ENCODE assay signal across 12 cellular contexts in the genomic region with DNA sequence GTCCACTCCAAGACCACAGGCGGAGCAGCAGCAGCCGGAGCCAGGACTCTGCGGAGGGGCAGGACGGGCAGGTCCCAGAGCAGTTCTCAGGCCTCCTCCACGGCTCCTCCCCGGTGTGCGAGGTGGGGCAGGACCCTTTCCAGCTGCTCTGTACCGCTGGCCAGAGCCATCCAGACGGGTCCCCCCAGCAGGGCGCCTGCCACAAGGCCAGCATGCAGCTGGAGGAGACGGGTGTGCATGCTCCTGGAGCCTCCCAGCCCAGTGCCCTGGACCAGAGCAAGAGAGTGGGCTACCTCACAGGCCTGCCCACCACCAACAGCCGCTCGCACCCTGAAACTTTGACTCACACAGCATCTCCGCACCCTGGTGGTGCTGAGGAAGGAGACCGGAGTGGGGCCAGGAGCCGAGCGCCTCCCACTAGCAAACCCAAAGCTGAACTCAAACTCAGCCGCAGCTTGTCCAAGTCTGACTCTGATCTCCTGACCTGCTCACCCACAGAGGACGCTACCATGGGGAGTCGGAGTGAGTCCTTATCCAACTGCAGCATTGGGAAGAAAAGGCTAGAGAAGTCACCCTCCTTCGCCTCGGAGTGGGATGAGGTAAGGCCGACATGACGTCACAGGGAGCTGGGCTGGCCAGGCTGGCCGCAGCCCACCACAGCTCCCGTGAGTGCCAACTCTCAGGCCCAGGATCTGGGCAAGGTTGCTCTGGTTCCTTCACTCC.
A peak's percentile ranks its signal among the peaks of the same experiment; 100 is the strongest.
DNase-seq lines count a peak whose midpoint lies in the region; ATAC-seq and TF ChIP-seq lines count a peak whose summit lies in the region.
"Had no signal": no experiment of that assay in that cellular context is flagged by ENCODE, and none has a peak within 500 bp of the region (broad histone marks: within the 10 kb centered on the region; RNA-seq: fewer than 3 reads in every experiment).

No MANE protein-coding gene starts in this region.

- H3K9ac ChIP-seq in NT2/D1 (ENCODE audit: insufficient read length, low read depth), result peak overlapping the region; percentile 21
- H3K9ac ChIP-seq in mucosa of rectum (ENCODE audit: low read depth in 1 of 2, low read length in 2 of 2), result peak overlapping the region; percentile 52 to 71
- peak overlapping the region; percentile 57 to 75 (median 68) for H3K9ac ChIP-seq in subcutaneous abdominal adipose tissue (ENCODE audit: low read length in 5 of 5)

- H3K4me1 ChIP-seq in NT2/D1 (ENCODE audit: insufficient read depth, insufficient read length) (peaks cover 4% of the 10 kb centered on the region), esophagus squamous epithelium (peaks cover 6 to 52% (median 17%) of the 10 kb centered on the region in 3 donors), mucosa of rectum (ENCODE audit: control insufficient read depth in 2 of 2, insufficient read depth in 2 of 2, low read length in 2 of 2) (peaks cover 3 to 13% of the 10 kb centered on the region in 2 donors), subcutaneous abdominal adipose tissue (ENCODE audit: control insufficient read depth in 5 of 5, insufficient read depth in 5 of 5, low read length in 5 of 5) (peaks cover 12 to 73% (median 63%) of the 10 kb centered on the region in 5 donors)

- peak in 2 of 4 donors; percentile 17 to 19 for TF ChIP-seq POLR2A in esophagus squamous epithelium (IDR thresholded peaks at IDR 0.05)

- DNase-seq in NT2/D1 (ENCODE audit: low read depth, low spot score) (no peak), esophagus squamous epithelium (lab: John Stamatoyannopoulos, UW) (no peak), NCI-H146 treated with DMSO at 0.1 percent for 48 hours (lab: John Stamatoyannopoulos, UW; ENCODE audit: unreplicated experiment) (no peak), GOT3 (lab: John Stamatoyannopoulos, UW) (no peak), CD1c-positive myeloid dendritic cell (ENCODE audit: extremely low spot score) (no peak)
- no peak for DNase-seq in activated naive CD8-positive, alpha-beta T cell treated with anti-CD3 and anti-CD28 coated beads, Interleukin-2, amount 50 U/mL, for 24 hours
- DNase-seq: activated naive CD4-positive, alpha-beta T cell treated with anti-CD3 and anti-CD28 coated beads for 36 hours; NCI-H1092 treated with DMSO at 0.1 percent for 48 hours had no signal

- no peaks in the 10 kb centered on the region for H3K27me3 ChIP-seq in NT2/D1 (ENCODE audit: insufficient read depth, insufficient read length)
- H3K27me3 ChIP-seq in esophagus squamous epithelium, result no peaks in the 10 kb centered on the region
- H3K27me3 ChIP-seq in mucosa of rectum (ENCODE audit: control insufficient read depth in 2 of 2, insufficient read depth in 2 of 2, low read length in 2 of 2), result no peaks in the 10 kb centered on the region
- no peaks in the 10 kb centered on the region for H3K27me3 ChIP-seq in subcutaneous abdominal adipose tissue (ENCODE audit: control insufficient read depth in 5 of 5, insufficient read depth in 4 of 5, low read length in 5 of 5)

- H3K36me3 Mint-ChIP-seq in activated naive CD8-positive, alpha-beta T cell treated with anti-CD3 and anti-CD28 coated beads, Interleukin-2, amount 50 U/mL, for 24 hours (ENCODE audit: low read depth), result peaks cover 3% of the 10 kb centered on the region

- WGBS in esophagus squamous epithelium, 2 donors, result 64% methylated on average over 17 of the region's 26 CpGs; no CpG with 5 or more reads in 1 of the 2 donors

- H3K27ac ChIP-seq in esophagus squamous epithelium, result peak overlapping the region; percentile 77 to 94 (median 90)
- H3K27ac ChIP-seq in mucosa of rectum (ENCODE audit: low read depth in 2 of 2, low read length in 2 of 2), result peak overlapping the region; percentile 77 to 87
- H3K27ac ChIP-seq in subcutaneous abdominal adipose tissue (ENCODE audit: low read depth, low read length), result peak overlapping the region; percentile 90
- H3K27ac ChIP-seq: HL-60 had no signal

- no peak for TF ChIP-seq CTCF in esophagus squamous epithelium (IDR thresholded peaks at IDR 0.05)

- H3K27me3 Mint-ChIP-seq in activated naive CD8-positive, alpha-beta T cell treated with anti-CD3 and anti-CD28 coated beads, Interleukin-2, amount 50 U/mL, for 24 hours, result no peaks in the 10 kb centered on the region

- H3K4me3 Mint-ChIP-seq in activated naive CD8-positive, alpha-beta T cell treated with anti-CD3 and anti-CD28 coated beads, Interleukin-2, amount 50 U/mL, for 24 hours, result no peak overlapping the region
- H3K4me3 Mint-ChIP-seq: activated naive CD4-positive, alpha-beta T cell treated with anti-CD3 and anti-CD28 coated beads for 36 hours; neural crest cell had no signal

- no peak overlapping the region for H3K27ac Mint-ChIP-seq in activated naive CD8-positive, alpha-beta T cell treated with anti-CD3 and anti-CD28 coated beads, Interleukin-2, amount 50 U/mL, for 24 hours
- H3K27ac Mint-ChIP-seq: activated naive CD4-positive, alpha-beta T cell treated with anti-CD3 and anti-CD28 coated beads for 36 hours had no signal

- H3K4me1 Mint-ChIP-seq in activated naive CD8-positive, alpha-beta T cell treated with anti-CD3 and anti-CD28 coated beads, Interleukin-2, amount 50 U/mL, for 24 hours, result no peaks in the 10 kb centered on the region

- ATAC-seq in activated naive CD8-positive, alpha-beta T cell treated with anti-CD3 and anti-CD28 coated beads, Interleukin-2, amount 50 U/mL, for 24 hours, result no peak

- H3K4me3 ChIP-seq in NT2/D1 (ENCODE audit: insufficient read length, low read depth), result no peak overlapping the region
- peak overlapping the region; percentile 23 to 66 (median 51) for H3K4me3 ChIP-seq in esophagus squamous epithelium
- peak overlapping the region; percentile 64 to 68 for H3K4me3 ChIP-seq in mucosa of rectum (ENCODE audit: low read length in 2 of 2)
- H3K4me3 ChIP-seq in subcutaneous abdominal adipose tissue (ENCODE audit: low read depth in 1 of 5, low read length in 5 of 5), result peak overlapping the region; percentile 68 to 78 (median 75)

- H3K9me3 ChIP-seq in NT2/D1 (ENCODE audit: insufficient read depth, low read length) (no peaks in the 10 kb centered on the region), esophagus squamous epithelium (no peaks in the 10 kb centered on the region), mucosa of rectum (ENCODE audit: control insufficient read depth in 2 of 2, low read length in 2 of 2) (no peaks in the 10 kb centered on the region), subcutaneous abdominal adipose tissue (ENCODE audit: control insufficient read depth in 5 of 5, low read length in 5 of 5) (no peaks in the 10 kb centered on the region)

- H3K9me3 Mint-ChIP-seq in activated naive CD8-positive, alpha-beta T cell treated with anti-CD3 and anti-CD28 coated beads, Interleukin-2, amount 50 U/mL, for 24 hours, result no peaks in the 10 kb centered on the region
- H3K9me3 Mint-ChIP-seq: activated naive CD4-positive, alpha-beta T cell treated with anti-CD3 and anti-CD28 coated beads for 36 hours; neural crest cell had no signal

- intact Hi-C loops in esophagus squamous epithelium (cut with DNase I), result no loop called here

- H3K36me3 ChIP-seq in NT2/D1 (ENCODE audit: insufficient read depth, insufficient read length, low read length), result peaks cover 18% of the 10 kb centered on the region
- H3K36me3 ChIP-seq in esophagus squamous epithelium, result peaks cover 0 to 40% (median 4%) of the 10 kb centered on the region in 3 donors
- H3K36me3 ChIP-seq in mucosa of rectum (ENCODE audit: control insufficient read depth in 2 of 2, insufficient read depth in 2 of 2, low read length in 2 of 2), result peaks cover 6 to 9% of the 10 kb centered on the region in 2 donors
- peaks cover 0 to 14% (median 0%) of the 10 kb centered on the region in 5 donors for H3K36me3 ChIP-seq in subcutaneous abdominal adipose tissue (ENCODE audit: control insufficient read depth in 5 of 5, insufficient read depth in 5 of 5, low read length in 5 of 5)
